Comparison of ENCODE assay signal across 2 cellular contexts in genomic region chr12:6604254-6605029, GRCh38.
TF ChIP-seq lines count a peak whose summit lies in the region.

No MANE protein-coding gene starts in this region.

TF ChIP-seq in A549, 52 proteins besides CTCF, POLR2A, EP300 and RAD21 (continued from another document):
- no peak for TF ChIP-seq PBX3 (IDR thresholded peaks at IDR 0.05)
- no peak for TF ChIP-seq ZC3H11A (IDR thresholded peaks at IDR 0.05)
- no peak for TF ChIP-seq ZFP36 (IDR thresholded peaks at IDR 0.05; ENCODE audit: borderline replicate concordance, partially characterized antibody)
- TF ChIP-seq FOSB (CRISPR knock-in tag; IDR thresholded peaks at IDR 0.05), result no peak
- TF ChIP-seq HDAC2 (IDR thresholded peaks at IDR 0.05), result no peak
- TF ChIP-seq PHF8 (IDR thresholded peaks at IDR 0.05; ENCODE audit: borderline replicate concordance, low read depth), result no peak
- TF ChIP-seq KDM5A (IDR thresholded peaks at IDR 0.05), result no peak

TF ChIP-seq in HEK293, 187 proteins besides CTCF, POLR2A, EP300 and RAD21 (continued from another document):
- TF ChIP-seq ZBTB49 (tag by site-specific recombination; IDR thresholded peaks at IDR 0.05; ENCODE audit: low read depth) (no peak), ZSCAN5A (tag by site-specific recombination; IDR thresholded peaks at IDR 0.05) (no peak), PRDM4 (tag by site-specific recombination; IDR thresholded peaks at IDR 0.05) (no peak), SETDB1 (IDR thresholded peaks at IDR 0.05; ENCODE audit: insufficient read length, low read length) (no peak), PBX3 (CRISPR knock-in tag; IDR thresholded peaks at IDR 0.05) (no peak), FEZF1 (tag by site-specific recombination; IDR thresholded peaks at IDR 0.05) (no peak)
TF ChIP-seq in HEK293: peak in this region for 0.
